ENCODE assay signal across 19 cellular contexts in genomic region chr15:78284758-78285157, GRCh38. TPM values are rescaled to one million over a fixed set of nuclear protein-coding genes. Genes with fewer than 3 reads are reported as not detected.
DNase-seq lines count a peak whose midpoint lies in the region; ATAC-seq, FAIRE-seq and TF ChIP-seq lines count a peak whose summit lies in the region.
"Had no signal": no experiment of that assay in that cellular context is flagged by ENCODE, and none has a peak within 500 bp of the region (broad histone marks: within the 10 kb centered on the region; RNA-seq: fewer than 3 reads in every experiment).

No MANE protein-coding gene starts in this region.

- 82% methylated on average over 4 of the region's 4 CpGs for WGBS in K562 (ENCODE audit: insufficient coverage, low coverage, missing lambda C conversion rate)

- no peak overlapping the region for H3K4me2 ChIP-seq in K562 (ENCODE audit: insufficient read depth, low read length)

- H3K4me3 Mint-ChIP-seq in neural crest cell: no peak overlapping the region
- H3K4me3 Mint-ChIP-seq: activated CD4-positive, alpha-beta memory T cell treated with anti-CD3 and anti-CD28 coated beads, Interleukin-2, amount 10 ng/mL, durations not matched to agents 7 days and 5 days had no signal

- no peak overlapping the region for H3K27ac ChIP-seq in K562 (ENCODE audit: extremely low read depth, low read depth, low read length)
- H3K27ac ChIP-seq: coronary artery, thoracic aorta had no signal

- no peak for TF ChIP-seq POLR2A in K562 (conservative IDR thresholded peaks at IDR 0.05)

- intact Hi-C loops in K562 (cut with micrococcal nuclease): no loop called here

- no peak overlapping the region for H2AFZ ChIP-seq in K562 (ENCODE audit: low read depth, low read length)

- no peak for FAIRE-seq in K562 (lab: Jason Lieb, UNC)

- no TSS peak for BruUV-seq in K562 (replicated peaks; lab: Mats Ljungman, UMichigan)

- peaks cover 2% of the 10 kb centered on the region for H3K36me3 Mint-ChIP-seq in neural crest cell (ENCODE audit: low read depth)

- H3K4me1 ChIP-seq in K562 (replicated peaks in 1 of 2; ENCODE audit: control insufficient read depth in 2 of 2, insufficient read depth in 2 of 2, low read length in 2 of 2): no peaks in the 10 kb centered on the region

- POLR2A ChIA-PET in K562 (lab: Yijun Ruan, JAX): interaction anchor here (0.6 to 1.7 kb wide), 3 partner anchors 10 to 175 kb away, joined by 3 to 5 read pairs (median 3); partner anchors contain the start of gene SKIC8

- no peaks in the 10 kb centered on the region for H3K79me2 ChIP-seq in K562 (ENCODE audit: control insufficient read depth, insufficient read depth, low read length)

- peak overlapping the region in 1 of 2 experiments; percentile 41; a peak in 1 of 4 replicates for H3K9ac ChIP-seq in K562 (ENCODE audit: insufficient read depth in 1 of 2, low read depth in 2 of 2, low read length in 2 of 2)

- TF ChIP-seq CTCF in K562 (IDR thresholded peaks at IDR 0.05 in 2 of 3, conservative IDR thresholded peaks at IDR 0.05 in 1 of 3; ENCODE audit: insufficient read depth in 2 of 3, low read depth in 1 of 3, low read length in 3 of 3): peak; percentile 39 to 55 (median 40); a peak in 4 of 6 replicates
- peak; percentile 41 for TF ChIP-seq CTCF in neural crest cell (conservative IDR thresholded peaks at IDR 0.05)

- in situ Hi-C loops in K562 (cut with MboI): no loop called here

- H3K9me3 Mint-ChIP-seq in neural crest cell: no peaks in the 10 kb centered on the region
- H3K9me3 Mint-ChIP-seq: activated CD4-positive, alpha-beta memory T cell treated with anti-CD3 and anti-CD28 coated beads, Interleukin-2, amount 10 ng/mL, durations not matched to agents 7 days and 5 days had no signal

- no peak overlapping the region for H3K4me3 ChIP-seq in H7 (ENCODE audit: insufficient read depth, low read depth, low read length)
- H3K4me3 ChIP-seq in K562: no peak overlapping the region
- H3K4me3 ChIP-seq: coronary artery, mucosa of descending colon, thoracic aorta had no signal

- DNase-seq in DMS 273 (lab: John Stamatoyannopoulos, UW; ENCODE audit: unreplicated experiment) (peak; percentile 5), DMS 273 treated with DMSO at 0.1 percent for 48 hours (lab: John Stamatoyannopoulos, UW) (no peak), H7 (peak; percentile 61), K562 (ENCODE audit: extremely low read depth in 1 of 4, low spot score in 3 of 4) (peak in 2 of 4 experiments; percentile 12 to 35), neural crest cell (ENCODE audit: low read depth, low spot score) (no peak), NCI-H1930 (lab: John Stamatoyannopoulos, UW) (no peak), Kasumi-1 (lab: John Stamatoyannopoulos, UW) (no peak)
- DNase-seq: 8988T; activated CD4-positive, alpha-beta memory T cell treated with anti-CD3 and anti-CD28 coated beads, Interleukin-2, amount 10 ng/mL, durations not matched to agents 7 days and 5 days; mucosa of descending colon; NCI-H1436 treated with DMSO at 0.1 percent for 48 hours; NCI-H510A; stimulated activated CD4-positive, alpha-beta T cell treated with anti-CD3 and anti-CD28 coated beads, Interleukin-4, amount 100 ng/mL, for 4 hours had no signal

- CTCF ChIA-PET in K562 (lab: Yijun Ruan, JAX; ENCODE audit: low intra/inter-chr PET ratio): interaction anchor here (0.8 kb wide), 1 partner anchor 130 kb away, joined by 3 read pairs; no protein-coding TSS in a partner anchor

- ATAC-seq in K562: peak; percentile 63
- ATAC-seq in HG03571 (IDR thresholded peaks at IDR 0.05; ENCODE audit: unreplicated experiment): no peak
- ATAC-seq: mucosa of descending colon had no signal

- H3K36me3 ChIP-seq in H7 (replicated peaks; ENCODE audit: control insufficient read depth, insufficient read depth, low read length) (peaks cover 7% of the 10 kb centered on the region), K562 (ENCODE audit: control insufficient read depth, insufficient read depth, low read length) (peaks cover 98% of the 10 kb centered on the region)

- no peak overlapping the region for H3K27ac Mint-ChIP-seq in neural crest cell (ENCODE audit: unreplicated experiment)
- H3K27ac Mint-ChIP-seq: activated CD4-positive, alpha-beta memory T cell treated with anti-CD3 and anti-CD28 coated beads, Interleukin-2, amount 10 ng/mL, durations not matched to agents 7 days and 5 days had no signal

- no peaks in the 10 kb centered on the region for H3K9me1 ChIP-seq in K562 (ENCODE audit: control insufficient read depth, insufficient read depth, low read length)

- peak; percentile 6 to 52; a peak in 2 of 4 replicates for TF ChIP-seq RAD21 in K562 (CRISPR knock-in tag; conservative IDR thresholded peaks at IDR 0.05 in 1 of 2, IDR thresholded peaks at IDR 0.05 in 1 of 2)

- H3K9me3 ChIP-seq in K562 (replicated peaks; ENCODE audit: control insufficient read depth, insufficient read depth, low read depth, low read length): no peaks in the 10 kb centered on the region
- H3K9me3 ChIP-seq: mucosa of descending colon, thoracic aorta had no signal

- TF ChIP-seq EP300 in K562 (IDR thresholded peaks at IDR 0.05; ENCODE audit: low read length): no peak

- no peaks in the 10 kb centered on the region for H3K4me1 Mint-ChIP-seq in neural crest cell
- H3K4me1 Mint-ChIP-seq: activated CD4-positive, alpha-beta memory T cell treated with anti-CD3 and anti-CD28 coated beads, Interleukin-2, amount 10 ng/mL, durations not matched to agents 7 days and 5 days had no signal

- H4K20me1 ChIP-seq in K562 (replicated peaks; ENCODE audit: control insufficient read depth, insufficient read depth, low read length): no peaks in the 10 kb centered on the region

- H3K27me3 ChIP-seq in H7 (ENCODE audit: control insufficient read depth, insufficient read depth, low read length) (no peaks in the 10 kb centered on the region), K562 (ENCODE audit: control insufficient read depth in 2 of 2, insufficient read depth in 2 of 2, low read length in 2 of 2) (no peaks in the 10 kb centered on the region)

- H3K27me3 Mint-ChIP-seq in neural crest cell (ENCODE audit: low read depth): no peaks in the 10 kb centered on the region
- H3K27me3 Mint-ChIP-seq: activated CD4-positive, alpha-beta memory T cell treated with anti-CD3 and anti-CD28 coated beads, Interleukin-2, amount 10 ng/mL, durations not matched to agents 7 days and 5 days had no signal

RNA-seq across cellular contexts. Expression of gene SKIC8, which starts 14.7 kb away (rescaled TPM):
- 64.0 and 87.1 TPM in 2 replicates for total RNA-seq in H7 (2014; rRNA removed; shearing (Covaris generic))
- 61.2 and 107 TPM in 2 replicates for total RNA-seq in K562 (2011; cell fraction: chromatin; rRNA removed; ENCODE audit: low replicate concordance)
- total RNA-seq in K562 (2011; cell fraction: nucleolus; rRNA removed): 40.1 and 43.9 TPM in 2 replicates
- total RNA-seq in K562 (2011; cell fraction: nucleoplasm; rRNA removed): 76.0 and 92.8 TPM in 2 replicates
- total RNA-seq in K562 (2014; rRNA removed) (99.3 and 118 TPM in 2 replicates), K562 (2014; rRNA removed; fragmentation: Illumina TruSeq; extraction: Trizol) (139 and 146 TPM in 2 replicates), K562 (2015; rRNA removed; fragmentation: Illumina TruSeq; extraction: Trizol) (152 and 164 TPM in 2 replicates), K562 (2021) (79.5 and 87.3 TPM in 2 replicates), neural crest cell (55.3 and 56.0 TPM in 2 replicates)
- polyA plus RNA-seq in K562 (2011; rRNA removed) (158 and 224 TPM in 2 replicates), K562 (2014; fragmentation: Illumina TruSeq; extraction: Trizol) (124 and 127 TPM in 2 replicates), K562 (2014; fragmentation: Nextera tagmentation; extraction: Ambion mirVana) (100 to 1,000 TPM; 352 to 389 TPM), K562 (2014; rRNA removed) (140 and 168 TPM in 2 replicates)
- polyA plus RNA-seq in K562 (2011; cell fraction: cytosol; rRNA removed): 108 and 162 TPM in 2 replicates
- polyA plus RNA-seq in K562 (2011; cell fraction: nucleus; rRNA removed): 96.8 and 114 TPM in 2 replicates
- polyA plus RNA-seq in K562 (2012): 60.8 and 135 TPM in 2 replicates
- 124 and 180 TPM in 2 replicates for polyA minus RNA-seq in K562 (2011; rRNA and poly(A)+ RNA removed)
- 51.6 and 80.3 TPM in 2 replicates for polyA minus RNA-seq in K562 (2011; cell fraction: cytosol; rRNA and poly(A)+ RNA removed)
- 30.0 and 50.1 TPM in 2 replicates for polyA minus RNA-seq in K562 (2011; cell fraction: nucleus; rRNA and poly(A)+ RNA removed)

RNA-seq across cellular contexts. Expression of gene DNAJA4, which starts 20.4 kb away (rescaled TPM):
- total RNA-seq in H7 (2014; rRNA removed; shearing (Covaris generic)): 0.03 and 0.11 TPM in 2 replicates
- total RNA-seq in K562 (2011; cell fraction: chromatin; rRNA removed; ENCODE audit: low replicate concordance): 0.12 and 0.23 TPM in 2 replicates
- total RNA-seq in K562 (2011; cell fraction: nucleolus; rRNA removed): 0.33 TPM in 1 of 2 replicates, not detected in the other
- 0.15 TPM in 1 of 2 replicates, not detected in the other for total RNA-seq in K562 (2011; cell fraction: nucleoplasm; rRNA removed)
- not detected in 2 replicates for total RNA-seq in K562 (2014; rRNA removed)
- total RNA-seq in K562 (2014; rRNA removed; fragmentation: Illumina TruSeq; extraction: Trizol): 0.11 TPM in 1 of 2 replicates, not detected in the other
- total RNA-seq in K562 (2015; rRNA removed; fragmentation: Illumina TruSeq; extraction: Trizol): 0.08 TPM in 1 of 2 replicates, not detected in the other
- total RNA-seq in K562 (2021): 0.16 and 0.25 TPM in 2 replicates
- polyA plus RNA-seq in K562 (2011; rRNA removed): 0.05 and 0.15 TPM in 2 replicates
- polyA plus RNA-seq in K562 (2011; cell fraction: cytosol; rRNA removed): 0.03 TPM in 1 of 2 replicates, not detected in the other
- polyA plus RNA-seq in K562 (2011; cell fraction: nucleus; rRNA removed): 0.28 and 0.50 TPM in 2 replicates
- 0.33 and 0.56 TPM in 2 replicates for polyA plus RNA-seq in K562 (2012)
- not detected in 2 replicates for polyA plus RNA-seq in K562 (2014; fragmentation: Illumina TruSeq; extraction: Trizol)
- polyA plus RNA-seq in K562 (2014; fragmentation: Nextera tagmentation; extraction: Ambion mirVana): 1 to 10 TPM in 1 of 2 experiments, under 1 TPM in 1; 0.56 to 1.0 TPM
- polyA plus RNA-seq in K562 (2014; rRNA removed): 0.09 TPM in 1 of 2 replicates, not detected in the other
- 0.21 TPM in 1 of 2 replicates, not detected in the other for polyA minus RNA-seq in K562 (2011; rRNA and poly(A)+ RNA removed)
- 1.1 and 3.1 TPM in 2 replicates for polyA minus RNA-seq in K562 (2011; cell fraction: cytosol; rRNA and poly(A)+ RNA removed)
- polyA minus RNA-seq in K562 (2011; cell fraction: nucleus; rRNA and poly(A)+ RNA removed): 0.11 and 0.40 TPM in 2 replicates
- not detected in 2 replicates for total RNA-seq in neural crest cell
- total RNA-seq: G401, LHCN-M2 had no signal

RNA-seq across cellular contexts. Expression of gene ACSBG1, which starts 50.4 kb away (rescaled TPM):
- 2.7 and 3.9 TPM in 2 replicates for total RNA-seq in H7 (2014; rRNA removed; shearing (Covaris generic))
- 9.2 and 9.5 TPM in 2 replicates for total RNA-seq in K562 (2011; cell fraction: chromatin; rRNA removed; ENCODE audit: low replicate concordance)
- 5.3 and 7.0 TPM in 2 replicates for total RNA-seq in K562 (2011; cell fraction: nucleolus; rRNA removed)
- total RNA-seq in K562 (2011; cell fraction: nucleoplasm; rRNA removed): 7.6 and 8.9 TPM in 2 replicates
- total RNA-seq in K562 (2014; rRNA removed): 2.5 and 3.3 TPM in 2 replicates
- total RNA-seq in K562 (2014; rRNA removed; fragmentation: Illumina TruSeq; extraction: Trizol): 3.1 and 3.7 TPM in 2 replicates
- 0.83 TPM in 2 replicates for total RNA-seq in K562 (2015; rRNA removed; fragmentation: Illumina TruSeq; extraction: Trizol)
- 2.6 and 3.3 TPM in 2 replicates for total RNA-seq in K562 (2021)
- 1.2 and 2.0 TPM in 2 replicates for polyA plus RNA-seq in K562 (2011; rRNA removed)
- polyA plus RNA-seq in K562 (2011; cell fraction: cytosol; rRNA removed): 1.9 and 4.0 TPM in 2 replicates
- 3.7 and 12.6 TPM in 2 replicates for polyA plus RNA-seq in K562 (2011; cell fraction: nucleus; rRNA removed)
- 1.3 and 1.4 TPM in 2 replicates for polyA plus RNA-seq in K562 (2012)
- polyA plus RNA-seq in K562 (2014; fragmentation: Illumina TruSeq; extraction: Trizol): 4.8 and 6.4 TPM in 2 replicates
- polyA plus RNA-seq in K562 (2014; fragmentation: Nextera tagmentation; extraction: Ambion mirVana): under 1 TPM; 0.36 to 0.75 TPM
- polyA plus RNA-seq in K562 (2014; rRNA removed): 4.6 and 5.0 TPM in 2 replicates
- polyA minus RNA-seq in K562 (2011; rRNA and poly(A)+ RNA removed): 0.72 and 3.4 TPM in 2 replicates
- polyA minus RNA-seq in K562 (2011; cell fraction: cytosol; rRNA and poly(A)+ RNA removed): 1.1 TPM in 1 of 2 replicates, not detected in the other
- 3.0 and 5.5 TPM in 2 replicates for polyA minus RNA-seq in K562 (2011; cell fraction: nucleus; rRNA and poly(A)+ RNA removed)
- 4.9 and 5.5 TPM in 2 replicates for total RNA-seq in neural crest cell
- total RNA-seq: activated CD4-positive, alpha-beta memory T cell treated with anti-CD3 and anti-CD28 coated beads, Interleukin-2, amount 10 ng/mL, durations not matched to agents 7 days and 5 days; thoracic aorta had no signal

RNA-seq across cellular contexts. Expression of gene CRABP1, which starts 55.4 kb away (rescaled TPM):
- 744 and 864 TPM in 2 replicates for total RNA-seq in H7 (2014; rRNA removed; shearing (Covaris generic))
- total RNA-seq in K562 (2011; cell fraction: chromatin; rRNA removed; ENCODE audit: low replicate concordance): not detected in 2 replicates
- not detected in 2 replicates for total RNA-seq in K562 (2011; cell fraction: nucleolus; rRNA removed)
- total RNA-seq in K562 (2011; cell fraction: nucleoplasm; rRNA removed): not detected in 2 replicates
- total RNA-seq in K562 (2014; rRNA removed): not detected in 2 replicates
- total RNA-seq in K562 (2014; rRNA removed; fragmentation: Illumina TruSeq; extraction: Trizol): not detected in 2 replicates
- total RNA-seq in K562 (2015; rRNA removed; fragmentation: Illumina TruSeq; extraction: Trizol): not detected in 2 replicates
- total RNA-seq in K562 (2021): 0.40 and 0.60 TPM in 2 replicates
- polyA plus RNA-seq in K562 (2011; rRNA removed): not detected in 2 replicates
- polyA plus RNA-seq in K562 (2011; cell fraction: cytosol; rRNA removed): not detected in 2 replicates
- polyA plus RNA-seq in K562 (2011; cell fraction: nucleus; rRNA removed): not detected in 2 replicates
- not detected in 2 replicates for polyA plus RNA-seq in K562 (2012)
- polyA plus RNA-seq in K562 (2014; fragmentation: Illumina TruSeq; extraction: Trizol): not detected in 2 replicates
- not detected for polyA plus RNA-seq in K562 (2014; fragmentation: Nextera tagmentation; extraction: Ambion mirVana)
- not detected in 2 replicates for polyA plus RNA-seq in K562 (2014; rRNA removed)
- not detected in 2 replicates for polyA minus RNA-seq in K562 (2011; rRNA and poly(A)+ RNA removed)
- not detected in 2 replicates for polyA minus RNA-seq in K562 (2011; cell fraction: cytosol; rRNA and poly(A)+ RNA removed)
- polyA minus RNA-seq in K562 (2011; cell fraction: nucleus; rRNA and poly(A)+ RNA removed): not detected in 2 replicates
- 753 and 803 TPM in 2 replicates for total RNA-seq in neural crest cell
- total RNA-seq: activated CD4-positive, alpha-beta memory T cell treated with anti-CD3 and anti-CD28 coated beads, Interleukin-2, amount 10 ng/mL, durations not matched to agents 7 days and 5 days; G401; LHCN-M2; osteoblast had no signal

Comparison
In these comparisons a context has a peak if more than half of its experiments do, and no peak if none do; other contexts are left out.
1. DNase-seq: peak in DMS 273 (single experiment) and H7 (single experiment); none in DMS 273 treated with DMSO at 0.1 percent for 48 hours (single experiment), neural crest cell (single experiment), NCI-H1930 (0 of 2) and Kasumi-1 (0 of 2).